ENCODE assay signal across 10 cellular contexts in genomic region chr6:87210979-87211378, GRCh38. TPM values are rescaled to one million over a fixed set of nuclear protein-coding genes. Genes with fewer than 3 reads are reported as not detected.
A peak's percentile ranks its signal among the peaks of the same experiment; 100 is the strongest.
DNase-seq lines count a peak whose midpoint lies in the region; ATAC-seq lines count a peak whose summit lies in the region.
"Had no signal": no experiment of that assay in that cellular context is flagged by ENCODE, and none has a peak within 500 bp of the region (broad histone marks: within the 10 kb centered on the region; RNA-seq: fewer than 3 reads in every experiment).

No MANE protein-coding gene starts in this region.

- no peak overlapping the region for H3K9ac ChIP-seq in trophoblast cell (ENCODE audit: low read length)

- no peak overlapping the region for H3K23ac ChIP-seq in trophoblast cell (ENCODE audit: low read length)

- peaks cover 9% of the 10 kb centered on the region for H3K36me3 Mint-ChIP-seq in memory B cell

- ATAC-seq in GM18868 (IDR thresholded peaks at IDR 0.05; ENCODE audit: unreplicated experiment) (peak; percentile 96), GM21528 (IDR thresholded peaks at IDR 0.05; ENCODE audit: low FRiP score, unreplicated experiment) (peak; percentile 98), HG03378 (IDR thresholded peaks at IDR 0.05; ENCODE audit: unreplicated experiment) (peak; percentile 98), memory B cell (ENCODE audit: low read depth) (peak; percentile 48)
- ATAC-seq: SK-N-SH treated with all-trans-retinoic acid at 6 μM for 48 hours had no signal

- no peak overlapping the region for H3K4ac ChIP-seq in trophoblast cell (ENCODE audit: low read depth, low read length)

- H3K4me1 Mint-ChIP-seq in memory B cell: peaks cover 54% of the 10 kb centered on the region

- H2AK5ac ChIP-seq in trophoblast cell (ENCODE audit: low read length): no peak overlapping the region

- in situ Hi-C loops in ACHN (cut with HindIII; ENCODE audit: low pct_ligation_motif_present, low pct_unique_long_range_greater_than_20kb, low sequenced_read_pairs): no loop called here

- H3K4me2 ChIP-seq in trophoblast cell (ENCODE audit: low read length): no peak overlapping the region

- no CpG with 5 or more reads among the region's 1 CpG for WGBS in trophoblast cell (ENCODE audit: extremely low coverage, insufficient coverage, insufficient read length)

- H4K12ac ChIP-seq in trophoblast cell (ENCODE audit: low read depth, low read length): no peak overlapping the region

- peaks cover 2% of the 10 kb centered on the region for H3K79me1 ChIP-seq in trophoblast cell (ENCODE audit: low read length)

- peak overlapping the region; percentile 70 for H3K27ac Mint-ChIP-seq in memory B cell

- no peak overlapping the region for H4K8ac ChIP-seq in trophoblast cell (ENCODE audit: low read depth, low read length)

- H3K9me3 ChIP-seq in trophoblast cell (ENCODE audit: insufficient read depth, low read depth, low read length): no peaks in the 10 kb centered on the region

- H3K27me3 Mint-ChIP-seq in memory B cell: no peaks in the 10 kb centered on the region

- no peak overlapping the region for H2BK12ac ChIP-seq in trophoblast cell (ENCODE audit: low read length)

- H3K9me3 Mint-ChIP-seq in memory B cell: no peaks in the 10 kb centered on the region

- H3K18ac ChIP-seq in trophoblast cell (ENCODE audit: low read length): no peak overlapping the region

- no peak overlapping the region for H3K14ac ChIP-seq in trophoblast cell (ENCODE audit: low read length)

- no peaks in the 10 kb centered on the region for H3K27me3 ChIP-seq in trophoblast cell (ENCODE audit: insufficient read depth, low read length)
- H3K27me3 ChIP-seq: brain microvascular endothelial cell had no signal

- peaks cover 4% of the 10 kb centered on the region in 2 experiments for H3K4me1 ChIP-seq in trophoblast cell (ENCODE audit: control insufficient read depth in 1 of 2, insufficient read depth in 2 of 2, low read length in 2 of 2)

- no peak overlapping the region for H4K91ac ChIP-seq in trophoblast cell (ENCODE audit: low read depth, low read length)

- no peak overlapping the region for H3K27ac ChIP-seq in trophoblast cell (ENCODE audit: low read depth, low read length)
- H3K27ac ChIP-seq: brain microvascular endothelial cell had no signal

- H3K36me3 ChIP-seq in trophoblast cell (ENCODE audit: control insufficient read depth in 1 of 2, insufficient read depth in 2 of 2, low read length in 2 of 2): no peaks in the 10 kb centered on the region
- H3K36me3 ChIP-seq: brain microvascular endothelial cell had no signal

- no peak overlapping the region for H2AFZ ChIP-seq in trophoblast cell (ENCODE audit: insufficient read depth, low read length, poor library complexity)

- no peak overlapping the region for H2BK5ac ChIP-seq in trophoblast cell (ENCODE audit: low read depth, low read length, poor library complexity)

- no peaks in the 10 kb centered on the region for H3K79me2 ChIP-seq in trophoblast cell (ENCODE audit: control insufficient read depth, insufficient read depth, low read length, poor library complexity)

- no peak overlapping the region for H2BK120ac ChIP-seq in trophoblast cell (ENCODE audit: insufficient read depth, low read length, poor library complexity)

- H3K4me3 Mint-ChIP-seq in memory B cell: no peak overlapping the region

- DNase-seq in memory B cell (ENCODE audit: low spot score in 2 of 2) (no peak), ACHN (no peak), trophoblast cell (no peak), NCI-H1694 (lab: John Stamatoyannopoulos, UW) (no peak), T-helper 9 cell (no peak)
- DNase-seq: brain microvascular endothelial cell had no signal

- H3K4me3 ChIP-seq in trophoblast cell (ENCODE audit: low read depth, low read length): no peak overlapping the region

RNA-seq across cellular contexts. Expression of gene ZNF292, which starts 55.6 kb away (rescaled TPM):
- 39.0 and 40.3 TPM in 2 replicates for polyA plus RNA-seq in trophoblast cell (2013)

Comparison
In these comparisons a context has a peak if more than half of its experiments do, and no peak if none do; other contexts are left out.
1. ATAC-seq: peak in every context shown above with its lines; median percentile 98 in GM21528; 98 in HG03378; 96 in GM18868; 48 in memory B cell.